ENCODE assay signal across 9 cellular contexts in the genomic region with DNA sequence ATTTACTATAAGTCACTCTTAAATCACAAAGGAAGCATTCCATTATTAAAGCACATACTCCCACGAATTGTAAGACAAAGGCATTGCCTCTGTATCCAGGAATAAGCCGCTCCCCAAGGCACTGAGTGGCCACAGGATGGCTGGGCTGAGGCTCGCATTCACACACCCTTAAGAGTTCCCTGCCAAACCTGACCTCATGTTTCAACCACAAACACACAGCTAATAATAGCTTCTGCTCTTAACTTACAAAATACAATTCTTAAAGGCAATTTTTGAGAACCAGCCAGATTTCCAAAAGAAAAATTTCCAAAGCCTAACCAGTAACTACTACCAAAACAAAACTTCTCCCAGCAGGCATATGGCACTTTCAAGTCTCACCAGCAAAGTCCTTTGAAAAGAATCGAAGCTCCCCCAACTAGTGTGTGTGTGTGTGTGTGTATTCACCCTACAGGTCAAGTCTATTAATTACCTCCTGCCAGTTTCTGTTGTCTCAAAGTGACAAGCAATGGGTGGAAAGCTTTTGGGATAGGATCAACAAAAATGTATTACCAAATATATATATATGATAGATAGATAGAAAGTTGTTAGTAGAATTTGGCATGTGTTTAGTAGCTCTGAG.
DNase-seq lines count a peak whose midpoint lies in the region; ATAC-seq and TF ChIP-seq lines count a peak whose summit lies in the region.
"Had no signal": no experiment of that assay in that cellular context is flagged by ENCODE, and none has a peak within 500 bp of the region (broad histone marks: within the 10 kb centered on the region; RNA-seq: fewer than 3 reads in every experiment).

No MANE protein-coding gene starts in this region.

- ATAC-seq in GM18520 (IDR thresholded peaks at IDR 0.05; ENCODE audit: unreplicated experiment) (peak; percentile 72), HG02943 (IDR thresholded peaks at IDR 0.05; ENCODE audit: low read depth, unreplicated experiment) (peak; percentile 81), GM21381 (IDR thresholded peaks at IDR 0.05; ENCODE audit: unreplicated experiment) (no peak)

- peak; percentile 14 for TF ChIP-seq CTCF in choroid plexus epithelial cell (conservative IDR thresholded peaks at IDR 0.05; ENCODE audit: low read depth, low read length)
- TF ChIP-seq CTCF in retinal pigment epithelial cell (conservative IDR thresholded peaks at IDR 0.05; ENCODE audit: low read depth, low read length): no peak

- peak; percentile 80 for DNase-seq in choroid plexus epithelial cell (ENCODE audit: low read depth)
- DNase-seq in retinal pigment epithelial cell (ENCODE audit: low read depth): peak; percentile 57
- no peak for DNase-seq in NCI-H345 (lab: John Stamatoyannopoulos, UW)
- DNase-seq in COLO829 (ENCODE audit: low spot score): no peak
- DNase-seq in T1000 (lab: John Stamatoyannopoulos, UW): no peak
- DNase-seq: activated T-cell treated with anti-CD3 and anti-CD28 coated beads for 4 hours had no signal

- H3K4me3 ChIP-seq in choroid plexus epithelial cell (ENCODE audit: low read depth, low read length): no peak overlapping the region
- H3K4me3 ChIP-seq in retinal pigment epithelial cell (ENCODE audit: low read length): no peak overlapping the region

Comparison
In these comparisons a context has a peak if more than half of its experiments do, and no peak if none do; other contexts are left out.
1. DNase-seq: peak in choroid plexus epithelial cell (single experiment) and retinal pigment epithelial cell (single experiment); none in NCI-H345 (single experiment), COLO829 (single experiment) and T1000 (single experiment).